Comparison of ENCODE assay signal across 9 cellular contexts in genomic region chr7:135510603-135511183, GRCh38. TPM values are rescaled to one million over a fixed set of nuclear protein-coding genes. Genes with fewer than 3 reads are reported as not detected.
DNase-seq lines count a peak whose midpoint lies in the region; ATAC-seq and TF ChIP-seq lines count a peak whose summit lies in the region.
"Had no signal": no experiment of that assay in that cellular context is flagged by ENCODE, and none has a peak within 500 bp of the region (broad histone marks: within the 10 kb centered on the region; RNA-seq: fewer than 3 reads in every experiment).

No MANE protein-coding gene starts in this region.

- no peak overlapping the region for H3K27ac ChIP-seq in OCI-LY3 (ENCODE audit: low read length)

- peak overlapping the region; percentile 89 for H3K4me3 ChIP-seq in OCI-LY3 (ENCODE audit: low read length)
- H3K4me3 ChIP-seq in endocrine pancreas (ENCODE audit: control insufficient read depth, insufficient read depth, low read length) = peak overlapping the region; percentile 84
- peak overlapping the region; percentile 78 for H3K4me3 ChIP-seq in neuron (ENCODE audit: low read length)

- no peaks in the 10 kb centered on the region for H3K9me3 ChIP-seq in OCI-LY3 (ENCODE audit: insufficient read depth, low read length)
- H3K9me3 ChIP-seq in endocrine pancreas (ENCODE audit: control insufficient read depth, low read length) = no peaks in the 10 kb centered on the region
- H3K9me3 ChIP-seq in neuron (ENCODE audit: low read length) = no peaks in the 10 kb centered on the region

- H3K9ac ChIP-seq in OCI-LY3 (ENCODE audit: low read length) = peak overlapping the region; percentile 50
- no peak overlapping the region for H3K9ac ChIP-seq in endocrine pancreas (ENCODE audit: control insufficient read depth, insufficient read depth, low read length)

- no peaks in the 10 kb centered on the region for H3K27me3 ChIP-seq in OCI-LY3 (ENCODE audit: low read depth, low read length)
- H3K27me3 ChIP-seq in endocrine pancreas (ENCODE audit: control insufficient read depth, insufficient read depth, low read length) = no peaks in the 10 kb centered on the region
- no peaks in the 10 kb centered on the region for H3K27me3 ChIP-seq in neuron (ENCODE audit: insufficient read depth, low read length)

- H3K27ac Mint-ChIP-seq in activated naive CD4-positive, alpha-beta T cell treated with anti-CD3 and anti-CD28 coated beads for 36 hours = no peak overlapping the region
- H3K27ac Mint-ChIP-seq: brain had no signal

- H2AFZ ChIP-seq in OCI-LY3 (ENCODE audit: low read depth, low read length) = peak overlapping the region; percentile 98
- peak overlapping the region; percentile 91 for H2AFZ ChIP-seq in neuron (ENCODE audit: low read depth, low read length)

- no peaks in the 10 kb centered on the region for H3K36me3 Mint-ChIP-seq in activated naive CD4-positive, alpha-beta T cell treated with anti-CD3 and anti-CD28 coated beads for 36 hours (ENCODE audit: low read depth)
- H3K36me3 Mint-ChIP-seq: brain had no signal

- peaks cover 14% of the 10 kb centered on the region for H4K20me1 ChIP-seq in OCI-LY3 (ENCODE audit: insufficient read depth, low read length)

- H3K4me1 ChIP-seq in OCI-LY3 (ENCODE audit: low read length) = peaks cover 9% of the 10 kb centered on the region
- peaks cover 17% of the 10 kb centered on the region for H3K4me1 ChIP-seq in endocrine pancreas (ENCODE audit: control insufficient read depth, insufficient read depth, low read length)
- H3K4me1 ChIP-seq in neuron (ENCODE audit: insufficient read depth, low read length) = peaks cover 18% of the 10 kb centered on the region

- intact Hi-C loops in activated naive CD4-positive, alpha-beta T cell treated with anti-CD3 and anti-CD28 coated beads for 36 hours (cut with micrococcal nuclease) = loop anchor here (1.0 to 5.0 kb wide), 12 partner anchors 47 to 864 kb away; partner anchors contain the start of genes AGBL3, BPGM, MTPN and NUP205

- no peaks in the 10 kb centered on the region for H3K27me3 Mint-ChIP-seq in activated naive CD4-positive, alpha-beta T cell treated with anti-CD3 and anti-CD28 coated beads for 36 hours (ENCODE audit: low read depth)
- H3K27me3 Mint-ChIP-seq: brain had no signal

- H3K4me2 ChIP-seq in OCI-LY3 (ENCODE audit: low read length) = peak overlapping the region; percentile 88

- ATAC-seq in HG03521 (IDR thresholded peaks at IDR 0.05; ENCODE audit: unreplicated experiment) = no peak
- ATAC-seq in HG02588 (IDR thresholded peaks at IDR 0.05; ENCODE audit: unreplicated experiment) = no peak

- TF ChIP-seq CTCF in OCI-LY3 (IDR thresholded peaks at IDR 0.05; ENCODE audit: low read depth, low read length) = peak; percentile 29

- H3K4me3 Mint-ChIP-seq in activated naive CD4-positive, alpha-beta T cell treated with anti-CD3 and anti-CD28 coated beads for 36 hours = no peak overlapping the region
- H3K4me3 Mint-ChIP-seq: brain had no signal

- DNase-seq in activated naive CD4-positive, alpha-beta T cell treated with anti-CD3 and anti-CD28 coated beads for 36 hours = peak; percentile 29
- no peak for DNase-seq in activated naive CD4-positive, alpha-beta T cell treated with Interleukin-2 at 50 U/mL for 16 hours
- no peak for DNase-seq in NCI-H1105 treated with DMSO at 0.1 percent for 48 hours (lab: John Stamatoyannopoulos, UW)

- peaks cover 41% of the 10 kb centered on the region for H3K79me2 ChIP-seq in OCI-LY3 (ENCODE audit: low read length)

- H3K4me1 Mint-ChIP-seq in activated naive CD4-positive, alpha-beta T cell treated with anti-CD3 and anti-CD28 coated beads for 36 hours (ENCODE audit: low read depth) = peaks cover 22% of the 10 kb centered on the region

- H3K36me3 ChIP-seq in OCI-LY3 (replicated peaks; ENCODE audit: low read depth, low read length) (no peaks in the 10 kb centered on the region), endocrine pancreas (ENCODE audit: control insufficient read depth, insufficient read depth, low read length) (no peaks in the 10 kb centered on the region), neuron (ENCODE audit: insufficient read depth, low read length) (no peaks in the 10 kb centered on the region)

- CTCF ChIA-PET in activated naive CD4-positive, alpha-beta T cell treated with anti-CD3 and anti-CD28 coated beads for 36 hours (lab: Charles Lee) = interaction anchor here (1.2 to 1.4 kb wide), 3 partner anchors 10 to 231 kb away, joined by 3 to 4 read pairs (median 3); no protein-coding TSS in a partner anchor

- no peaks in the 10 kb centered on the region for H3K9me3 Mint-ChIP-seq in activated naive CD4-positive, alpha-beta T cell treated with anti-CD3 and anti-CD28 coated beads for 36 hours
- H3K9me3 Mint-ChIP-seq: brain had no signal

RNA-seq across cellular contexts. Expression of gene CNOT4, which starts 0.8 kb away (rescaled TPM):
- total RNA-seq in activated naive CD4-positive, alpha-beta T cell treated with anti-CD3 and anti-CD28 coated beads for 36 hours = 10 to 100 TPM; 16.6 to 20.3 TPM

RNA-seq across cellular contexts. Expression of gene NUP205, which starts 47.0 kb away (rescaled TPM):
- 100 to 1,000 TPM; 155 to 162 TPM for total RNA-seq in activated naive CD4-positive, alpha-beta T cell treated with anti-CD3 and anti-CD28 coated beads for 36 hours
